ENCODE assay signal across 13 cellular contexts in the genomic region with DNA sequence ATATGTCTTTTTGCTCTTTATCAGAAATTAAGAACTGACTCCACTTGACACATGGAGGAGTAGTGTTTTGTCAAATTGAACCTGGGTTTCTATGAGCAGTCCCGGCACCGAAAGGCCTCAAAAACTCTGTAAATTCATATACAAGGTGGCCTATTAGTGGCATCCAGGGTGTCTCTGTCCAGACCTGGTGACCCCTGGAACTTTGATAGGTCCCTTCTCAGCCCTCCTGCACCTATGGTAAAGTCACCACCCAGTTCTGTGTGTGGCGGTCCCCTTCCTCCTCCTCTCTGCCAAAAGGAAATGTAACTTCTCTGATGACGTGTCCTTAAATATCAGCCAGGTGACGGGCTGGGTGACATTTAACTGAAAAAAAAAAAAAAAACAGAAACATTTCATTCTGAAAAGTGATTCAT.
DNase-seq lines count a peak whose midpoint lies in the region; TF ChIP-seq lines count a peak whose summit lies in the region.
"Had no signal": no experiment of that assay in that cellular context is flagged by ENCODE, and none has a peak within 500 bp of the region (broad histone marks: within the 10 kb centered on the region; RNA-seq: fewer than 3 reads in every experiment).

No MANE protein-coding gene starts in this region.

- TF ChIP-seq CTCF in left ventricle myocardium inferior (IDR thresholded peaks at IDR 0.05; ENCODE audit: borderline replicate concordance) = no peak

- peak; percentile 84 for DNase-seq in activated CD8-positive, alpha-beta memory T cell treated with anti-CD3 and anti-CD28 coated beads for 24 hours
- peak; percentile 46 for DNase-seq in effector CD4-positive, alpha-beta T cell
- DNase-seq in stimulated activated CD8-positive, alpha-beta memory T cell treated with anti-CD3 and anti-CD28 coated beads, Interleukin-12 subunit alpha, Interleukin-12 subunit beta, amount 100 ng/mL, for 4 hours (ENCODE audit: low read depth) = peak; percentile 29
- DNase-seq in NCI-H774 (lab: John Stamatoyannopoulos, UW) = no peak
- no peak for DNase-seq in nucleus accumbens (lab: John Stamatoyannopoulos, UW)
- no peak for DNase-seq in posterior vena cava (ENCODE audit: low spot score)
- DNase-seq in left ventricle myocardium inferior = no peak
- DNase-seq: brain microvascular endothelial cell, left colon, sigmoid colon, T1000, transverse colon had no signal

- peak overlapping the region; percentile 70 to 76 (median 74) for H3K27ac Mint-ChIP-seq in IgD-negative memory B cell

- no peak overlapping the region for H3K27ac ChIP-seq in left ventricle myocardium inferior (replicated peaks)
- H3K27ac ChIP-seq: brain microvascular endothelial cell, sigmoid colon had no signal

- no peaks in the 10 kb centered on the region for H3K36me3 ChIP-seq in left ventricle myocardium inferior
- H3K36me3 ChIP-seq: brain microvascular endothelial cell, sigmoid colon, transverse colon had no signal

- H3K4me1 ChIP-seq in left ventricle myocardium inferior = peaks cover 40% of the 10 kb centered on the region

- no peaks in the 10 kb centered on the region for H3K36me3 Mint-ChIP-seq in IgD-negative memory B cell

- H3K27me3 ChIP-seq in left ventricle myocardium inferior (ENCODE audit: low read depth) = no peaks in the 10 kb centered on the region
- H3K27me3 ChIP-seq: brain microvascular endothelial cell, sigmoid colon, transverse colon had no signal

- intact Hi-C loops in posterior vena cava (cut with DNase I) (loop anchor here in 1 of 2 donors (10.0 kb wide), 1 partner anchor 294 kb away; no protein-coding TSS in a partner anchor), left ventricle myocardium inferior (cut with micrococcal nuclease) (no loop called here)

- H3K4me3 Mint-ChIP-seq in IgD-negative memory B cell = peak overlapping the region; percentile 44 to 94 (median 74)

- no peak overlapping the region for H3K4me3 ChIP-seq in left ventricle myocardium inferior
- H3K4me3 ChIP-seq: sigmoid colon, transverse colon had no signal

- H3K9me3 Mint-ChIP-seq in IgD-negative memory B cell = no peaks in the 10 kb centered on the region

- no peaks in the 10 kb centered on the region for H3K9me3 ChIP-seq in left ventricle myocardium inferior (replicated peaks)
- H3K9me3 ChIP-seq: sigmoid colon, transverse colon had no signal

- no peaks in the 10 kb centered on the region for H3K27me3 Mint-ChIP-seq in IgD-negative memory B cell

- peaks cover 28 to 56% (median 38%) of the 10 kb centered on the region in 3 donors for H3K4me1 Mint-ChIP-seq in IgD-negative memory B cell

Comparison
In these comparisons a context has a peak if more than half of its experiments do, and no peak if none do; other contexts are left out.
1. DNase-seq: peak in activated CD8-positive, alpha-beta memory T cell treated with anti-CD3 and anti-CD28 coated beads for 24 hours (single experiment), effector CD4-positive, alpha-beta T cell (single experiment) and stimulated activated CD8-positive, alpha-beta memory T cell treated with anti-CD3 and anti-CD28 coated beads, Interleukin-12 subunit alpha, Interleukin-12 subunit beta, amount 100 ng/mL, for 4 hours (single experiment); none in NCI-H774 (single experiment), nucleus accumbens (0 of 56), posterior vena cava (single experiment) and left ventricle myocardium inferior (single experiment).